ENCODE assay signal across 20 cellular contexts in the genomic region with DNA sequence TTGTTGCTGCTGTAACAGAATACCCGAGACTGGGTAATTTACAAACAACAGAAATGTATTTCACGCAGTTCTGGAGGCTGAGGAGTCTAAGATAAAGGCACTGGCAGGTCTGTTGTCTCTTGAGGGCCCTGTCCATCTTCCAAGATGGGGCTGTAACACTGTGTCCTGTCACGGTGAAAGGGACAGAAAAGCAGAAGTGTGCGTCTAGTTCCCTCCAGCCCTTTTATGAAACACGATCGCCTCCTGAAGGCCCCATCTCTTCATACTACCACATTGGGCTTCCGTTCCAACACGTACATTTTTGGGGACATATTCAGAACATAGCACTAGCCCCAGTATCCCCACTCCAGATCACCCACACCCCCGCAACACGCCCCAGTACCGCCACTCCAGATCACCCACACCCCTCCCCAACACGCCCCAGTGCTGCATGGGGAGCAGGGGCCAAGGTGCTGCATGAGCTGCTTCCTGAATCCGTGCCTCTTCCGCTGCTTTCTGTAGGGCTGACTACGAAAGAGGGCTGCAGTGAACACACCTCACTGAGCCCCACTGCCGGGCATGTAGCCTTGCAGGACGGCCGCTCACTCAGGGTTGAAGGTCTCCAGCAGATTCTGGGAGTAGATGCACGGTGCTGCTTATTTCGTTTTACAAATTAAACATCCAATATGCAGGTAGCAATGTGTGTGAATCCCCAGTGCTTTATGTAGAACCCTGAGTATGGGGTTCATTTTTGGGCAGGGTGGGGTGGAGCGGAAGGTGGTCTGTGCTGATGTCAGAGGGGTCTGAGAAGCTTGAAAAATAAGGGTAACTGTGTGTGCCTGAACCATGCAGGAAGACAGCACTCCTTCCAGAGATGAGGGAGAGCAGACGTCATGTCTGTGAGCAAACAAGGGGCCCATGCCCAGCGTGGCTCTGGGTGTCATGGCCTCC.
A peak's percentile ranks its signal among the peaks of the same experiment; 100 is the strongest.
DNase-seq lines count a peak whose midpoint lies in the region; ATAC-seq and TF ChIP-seq lines count a peak whose summit lies in the region.
"Had no signal": no experiment of that assay in that cellular context is flagged by ENCODE, and none has a peak within 500 bp of the region (broad histone marks: within the 10 kb centered on the region; RNA-seq: fewer than 3 reads in every experiment).

No MANE protein-coding gene starts in this region.

- TF ChIP-seq POLR2A in vagina (IDR thresholded peaks at IDR 0.05), result no peak

- ATAC-seq in GM23338 (no peak), GM18519 (IDR thresholded peaks at IDR 0.05; ENCODE audit: low FRiP score, unreplicated experiment) (no peak)
- peak; percentile 26 for ATAC-seq in activated naive CD8-positive, alpha-beta T cell treated with anti-CD3 and anti-CD28 coated beads, Interleukin-2, amount 50 U/mL, for 24 hours

- intact Hi-C loops in vagina (cut with DNase I), result no loop called here

- peaks cover 40% of the 10 kb centered on the region for H3K79me2 ChIP-seq in GM23338 (replicated peaks; ENCODE audit: insufficient read depth)
- H3K79me2 ChIP-seq in OCI-LY1 (ENCODE audit: insufficient read depth, low read length), result no peaks in the 10 kb centered on the region

- H3K27me3 ChIP-seq in GM23338 (ENCODE audit: insufficient read depth) (no peaks in the 10 kb centered on the region), OCI-LY1 (ENCODE audit: insufficient read depth, low read length) (no peaks in the 10 kb centered on the region), vagina (no peaks in the 10 kb centered on the region)
- H3K27me3 ChIP-seq: esophagus squamous epithelium, testis had no signal

- H3K4me2 ChIP-seq in GM23338, result no peak overlapping the region
- peak overlapping the region; percentile 53 for H3K4me2 ChIP-seq in OCI-LY1 (ENCODE audit: low read length)

- H3K36me3 Mint-ChIP-seq in GM23338 (ENCODE audit: low read depth) (no peaks in the 10 kb centered on the region; the same call in 2 of the 3 replicates), neural crest cell (ENCODE audit: low read depth) (no peaks in the 10 kb centered on the region)
- H3K36me3 Mint-ChIP-seq in activated naive CD8-positive, alpha-beta T cell treated with anti-CD3 and anti-CD28 coated beads, Interleukin-2, amount 50 U/mL, for 24 hours (ENCODE audit: low read depth), result peaks cover 8% of the 10 kb centered on the region

- H3K9me3 Mint-ChIP-seq in GM23338 (no peaks in the 10 kb centered on the region; the same call in 2 of the 3 replicates), neural crest cell (peaks cover 3% of the 10 kb centered on the region)
- no peaks in the 10 kb centered on the region for H3K9me3 Mint-ChIP-seq in activated naive CD8-positive, alpha-beta T cell treated with anti-CD3 and anti-CD28 coated beads, Interleukin-2, amount 50 U/mL, for 24 hours
- H3K9me3 Mint-ChIP-seq: HFFc6 had no signal

- no peaks in the 10 kb centered on the region for H3K36me3 ChIP-seq in GM23338 (ENCODE audit: insufficient read depth)
- H3K36me3 ChIP-seq in OCI-LY1 (ENCODE audit: insufficient read depth, low read length), result no peaks in the 10 kb centered on the region; the same call in 1 of the 2 replicates
- H3K36me3 ChIP-seq in vagina, result no peaks in the 10 kb centered on the region
- H3K36me3 ChIP-seq: esophagus squamous epithelium had no signal

- H3K27ac Mint-ChIP-seq in GM23338 (peak overlapping the region; percentile 7; the same call in 1 of the 2 replicates), neural crest cell (ENCODE audit: unreplicated experiment) (peak overlapping the region; percentile 93)
- peak overlapping the region; percentile 59 for H3K27ac Mint-ChIP-seq in activated naive CD8-positive, alpha-beta T cell treated with anti-CD3 and anti-CD28 coated beads, Interleukin-2, amount 50 U/mL, for 24 hours

- no peaks in the 10 kb centered on the region for H3K9me3 ChIP-seq in OCI-LY1 (ENCODE audit: low read length)
- H3K9me3 ChIP-seq in vagina, result no peaks in the 10 kb centered on the region
- H3K9me3 ChIP-seq: esophagus squamous epithelium, testis had no signal

- H3K4me1 ChIP-seq in GM23338 (ENCODE audit: insufficient read depth), result no peaks in the 10 kb centered on the region
- H3K4me1 ChIP-seq in OCI-LY1 (ENCODE audit: insufficient read depth, low read length, severe bottlenecking), result peaks cover 41% of the 10 kb centered on the region
- peaks cover 8% of the 10 kb centered on the region for H3K4me1 ChIP-seq in vagina
- H3K4me1 ChIP-seq: esophagus squamous epithelium, testis had no signal

- H3K27me3 Mint-ChIP-seq in GM23338 (ENCODE audit: insufficient read depth, low read depth, poor library complexity) (peaks cover 8% of the 10 kb centered on the region), neural crest cell (ENCODE audit: low read depth) (no peaks in the 10 kb centered on the region)
- no peaks in the 10 kb centered on the region for H3K27me3 Mint-ChIP-seq in activated naive CD8-positive, alpha-beta T cell treated with anti-CD3 and anti-CD28 coated beads, Interleukin-2, amount 50 U/mL, for 24 hours

- peaks cover 11% of the 10 kb centered on the region; the same call in 1 of the 2 replicates for H4K20me1 ChIP-seq in GM23338 (replicated peaks; ENCODE audit: insufficient read depth)
- H4K20me1 ChIP-seq in OCI-LY1 (ENCODE audit: insufficient read depth, low read length), result no peaks in the 10 kb centered on the region

- H3K4me1 Mint-ChIP-seq in GM23338 (peaks cover 25% of the 10 kb centered on the region), neural crest cell (peaks cover 37% of the 10 kb centered on the region)
- peaks cover 41% of the 10 kb centered on the region for H3K4me1 Mint-ChIP-seq in activated naive CD8-positive, alpha-beta T cell treated with anti-CD3 and anti-CD28 coated beads, Interleukin-2, amount 50 U/mL, for 24 hours

- H3K9me2 ChIP-seq in GM23338 (ENCODE audit: insufficient read depth) (no peaks in the 10 kb centered on the region), OCI-LY1 (ENCODE audit: low read depth, low read length) (no peaks in the 10 kb centered on the region)

- peak overlapping the region; percentile 55; the same call in 1 of the 2 replicates for H3K9ac ChIP-seq in OCI-LY1 (ENCODE audit: low read length)

- no peak for TF ChIP-seq CTCF in GM23338 (conservative IDR thresholded peaks at IDR 0.05; ENCODE audit: low read depth in 2 of 2)
- TF ChIP-seq CTCF in OCI-LY1 (IDR thresholded peaks at IDR 0.05; ENCODE audit: low read length), result peak; percentile 49
- no peak for TF ChIP-seq CTCF in neural crest cell (conservative IDR thresholded peaks at IDR 0.05)
- TF ChIP-seq CTCF in vagina (IDR thresholded peaks at IDR 0.05), result no peak

- H3F3A ChIP-seq in GM23338 (replicated peaks; ENCODE audit: low read depth) (no peaks in the 10 kb centered on the region), OCI-LY1 (ENCODE audit: insufficient read depth, low read length) (no peaks in the 10 kb centered on the region)

- no peak for DNase-seq in GM23338 (ENCODE audit: low spot score)
- no peak for DNase-seq in activated naive CD8-positive, alpha-beta T cell treated with anti-CD3 and anti-CD28 coated beads, Interleukin-2, amount 50 U/mL, for 24 hours
- no peak for DNase-seq in neural crest cell (ENCODE audit: low read depth, low spot score)
- no peak for DNase-seq in vagina (ENCODE audit: extremely low spot score in 2 of 2)
- no peak for DNase-seq in HCEC 1CT
- DNase-seq in stimulated activated CD4-positive, alpha-beta T cell treated with anti-CD3 and anti-CD28 coated beads, Interleukin-12 subunit alpha, Interleukin-12 subunit beta, amount 100 ng/mL, for 4 hours, result no peak
- DNase-seq: activated CD8-positive, alpha-beta memory T cell treated with anti-CD3 and anti-CD28 coated beads, Interleukin-2, amount 50 U/mL, for 4 hours; Calu3; effector CD4-positive, alpha-beta T cell; esophagus squamous epithelium; HFFc6; NCI-H1105 treated with DMSO at 0.1 percent for 48 hours; OCI-M1; posterior cingulate gyrus; SIG-M5; stimulated activated CD4-positive, alpha-beta T cell treated with anti-CD3 and anti-CD28 coated beads, Interleukin-4, amount 100 ng/mL, for 4 hours; testis had no signal

- H3K4me3 Mint-ChIP-seq in GM23338 (no peak overlapping the region), neural crest cell (no peak overlapping the region)
- peak overlapping the region; percentile 18 for H3K4me3 Mint-ChIP-seq in activated naive CD8-positive, alpha-beta T cell treated with anti-CD3 and anti-CD28 coated beads, Interleukin-2, amount 50 U/mL, for 24 hours
- H3K4me3 Mint-ChIP-seq: HFFc6 had no signal

- H3K27ac ChIP-seq in GM23338 (ENCODE audit: low read depth) (0 out of 2 replicates have a peak overlapping the region, but pooled peaks have one; percentile 55), OCI-LY1 (ENCODE audit: low read depth, low read length, poor library complexity, severe bottlenecking) (peak overlapping the region; percentile 89), vagina (no peak overlapping the region)
- H3K27ac ChIP-seq: esophagus squamous epithelium, skin epidermis, testis had no signal

- H3K4me3 ChIP-seq in GM23338, result no peak overlapping the region
- H3K4me3 ChIP-seq in OCI-LY1 (ENCODE audit: low read depth, low read length, poor library complexity, severe bottlenecking), result peak overlapping the region; percentile 21
- H3K4me3 ChIP-seq in vagina, result no peak overlapping the region
- H3K4me3 ChIP-seq: esophagus squamous epithelium, skin epidermis, testis had no signal

- H2AFZ ChIP-seq in GM23338 (no peak overlapping the region), OCI-LY1 (ENCODE audit: low read length) (no peak overlapping the region)

TF ChIP-seq in GM23338, 12 proteins besides CTCF, POLR2A, EP300 and RAD21 (continues in another document):
- TF ChIP-seq CREB1 (CRISPR knock-in tag; IDR thresholded peaks at IDR 0.05; ENCODE audit: low read depth) (no peak), POLR2AphosphoS5 (IDR thresholded peaks at IDR 0.05; ENCODE audit: low read depth) (no peak), NANOG (IDR thresholded peaks at IDR 0.05; ENCODE audit: borderline replicate concordance) (no peak), JUNB (IDR thresholded peaks at IDR 0.05; ENCODE audit: unreplicated experiment) (no peak), STAT1 (IDR thresholded peaks at IDR 0.05; ENCODE audit: unreplicated experiment) (no peak), EZH2 (IDR thresholded peaks at IDR 0.05; ENCODE audit: low read depth, unreplicated experiment) (no peak), ZNF114 (CRISPR knock-in tag; IDR thresholded peaks at IDR 0.05) (no peak), ZNF331 (CRISPR knock-in tag; IDR thresholded peaks at IDR 0.05; ENCODE audit: low read depth) (no peak)
- TF ChIP-seq, protein P1, sequence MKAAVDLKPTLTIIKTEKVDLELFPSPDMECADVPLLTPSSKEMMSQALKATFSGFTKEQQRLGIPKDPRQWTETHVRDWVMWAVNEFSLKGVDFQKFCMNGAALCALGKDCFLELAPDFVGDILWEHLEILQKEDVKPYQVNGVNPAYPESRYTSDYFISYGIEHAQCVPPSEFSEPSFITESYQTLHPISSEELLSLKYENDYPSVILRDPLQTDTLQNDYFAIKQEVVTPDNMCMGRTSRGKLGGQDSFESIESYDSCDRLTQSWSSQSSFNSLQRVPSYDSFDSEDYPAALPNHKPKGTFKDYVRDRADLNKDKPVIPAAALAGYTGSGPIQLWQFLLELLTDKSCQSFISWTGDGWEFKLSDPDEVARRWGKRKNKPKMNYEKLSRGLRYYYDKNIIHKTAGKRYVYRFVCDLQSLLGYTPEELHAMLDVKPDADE (IDR thresholded peaks at IDR 0.05), result no peak

Comparison
In these comparisons a context has a peak if more than half of its experiments do, and no peak if none do; other contexts are left out.
1. H3K27ac Mint-ChIP-seq: peak in every context shown above with its lines; median percentile 93 in neural crest cell; 59 in activated naive CD8-positive, alpha-beta T cell treated with anti-CD3 and anti-CD28 coated beads, Interleukin-2, amount 50 U/mL, for 24 hours; 7 in GM23338.